In genomic region chr12:24363177-24363754, GRCh38 we compare ENCODE assay signal across 20 cellular contexts.
A peak's percentile ranks its signal among the peaks of the same experiment; 100 is the strongest.
DNase-seq lines count a peak whose midpoint lies in the region; ATAC-seq and TF ChIP-seq lines count a peak whose summit lies in the region.
"Had no signal": no experiment of that assay in that cellular context is flagged by ENCODE, and none has a peak within 500 bp of the region (broad histone marks: within the 10 kb centered on the region; RNA-seq: fewer than 3 reads in every experiment).

No MANE protein-coding gene starts in this region.

- intact Hi-C loops in left ventricle myocardium inferior (cut with micrococcal nuclease) (no loop called here), left cardiac atrium (cut with DNase I) (loop anchor here in 1 of 2 donors (10.0 kb wide), 1 partner anchor 232 kb away; no protein-coding TSS in a partner anchor), thyroid gland (cut with DNase I) (no loop called here)

- H3K27ac ChIP-seq in left ventricle myocardium inferior (replicated peaks), result no peak overlapping the region
- no peak overlapping the region for H3K27ac ChIP-seq in thyroid gland
- H3K27ac ChIP-seq: neutrophil had no signal

- H3K36me3 ChIP-seq in left ventricle myocardium inferior, result no peaks in the 10 kb centered on the region
- no peaks in the 10 kb centered on the region for H3K36me3 ChIP-seq in thyroid gland
- H3K36me3 ChIP-seq: neutrophil had no signal

- H3K9me3 ChIP-seq in left ventricle myocardium inferior (replicated peaks) (no peaks in the 10 kb centered on the region), thyroid gland (no peaks in the 10 kb centered on the region)
- H3K9me3 ChIP-seq: neutrophil had no signal

- H3K4me3 ChIP-seq in left ventricle myocardium inferior, result no peak overlapping the region
- H3K4me3 ChIP-seq in thyroid gland (replicated peaks in 1 of 3), result no peak overlapping the region

- DNase-seq in left ventricle myocardium inferior, result peak; percentile 22
- DNase-seq in left cardiac atrium, result no peak
- DNase-seq in NCI-H1417 (lab: John Stamatoyannopoulos, UW), result peak; percentile 69 to 88 (median 75)
- peak; percentile 6 to 32 for DNase-seq in NCI-H526 (lab: John Stamatoyannopoulos, UW)
- DNase-seq in thyroid gland, result peak; percentile 10 to 23
- DNase-seq in GM03348 (ENCODE audit: low spot score), result no peak
- DNase-seq in activated CD8-positive, alpha-beta memory T cell treated with anti-CD3 and anti-CD28 coated beads for 24 hours, result no peak
- DNase-seq in AML-193 (lab: John Stamatoyannopoulos, UW), result no peak
- DNase-seq: activated CD4-positive, alpha-beta T cell treated with anti-CD3 and anti-CD28 coated beads for 48 hours; activated naive CD4-positive, alpha-beta T cell treated with Interleukin-2 at 50 U/mL for 16 hours; aorta; COR-L47; hippocampal formation; kidney glomerular epithelial cell; midbrain; MV-4-11; T1000 had no signal

- TF ChIP-seq CTCF in left ventricle myocardium inferior (IDR thresholded peaks at IDR 0.05; ENCODE audit: borderline replicate concordance), result no peak
- no peak for TF ChIP-seq CTCF in thyroid gland (IDR thresholded peaks at IDR 0.05)

- ATAC-seq in left cardiac atrium, result no peak
- ATAC-seq: HCT116, HepG2 had no signal

- no peak for TF ChIP-seq POLR2A in thyroid gland (IDR thresholded peaks at IDR 0.05)

- H3K4me1 ChIP-seq in left ventricle myocardium inferior (no peaks in the 10 kb centered on the region), thyroid gland (no peaks in the 10 kb centered on the region)

- 78 to 79% methylated on average over 3 of the region's 3 CpGs for WGBS in thyroid gland, 2 donors

- no peaks in the 10 kb centered on the region for H3K27me3 ChIP-seq in left ventricle myocardium inferior (ENCODE audit: low read depth)
- no peaks in the 10 kb centered on the region for H3K27me3 ChIP-seq in thyroid gland
- H3K27me3 ChIP-seq: neutrophil had no signal

Comparison
In these comparisons a context has a peak if more than half of its experiments do, and no peak if none do; other contexts are left out.
1. DNase-seq: peak in left ventricle myocardium inferior (single experiment), NCI-H1417 (3 of 3), NCI-H526 (2 of 2) and thyroid gland (2 of 2); none in left cardiac atrium (single experiment), GM03348 (single experiment), activated CD8-positive, alpha-beta memory T cell treated with anti-CD3 and anti-CD28 coated beads for 24 hours (single experiment) and AML-193 (0 of 2).